7 cellular contexts compared by ENCODE assay signal in genomic region chr2:173210270-173211196, GRCh38.
DNase-seq lines count a peak whose midpoint lies in the region; ATAC-seq, FAIRE-seq and TF ChIP-seq lines count a peak whose summit lies in the region.

No MANE protein-coding gene starts in this region.

- no peak overlapping the region for H2AK5ac ChIP-seq in H1 (ENCODE audit: low read depth, low read length)

- peaks cover 7% of the 10 kb centered on the region for H3K36me3 Mint-ChIP-seq in stimulated activated memory B cell treated with anti-CD40 and anti-IgM and Interleukin-4, amounts not matched to agents 10 μg/mL and 1 μg/mL and 100 μg/mL, for 72 hours

- H3K23ac ChIP-seq in H1 (ENCODE audit: insufficient read length) = no peak overlapping the region

- H4K20me1 ChIP-seq in H1 (replicated peaks in 1 of 2; ENCODE audit: control insufficient read depth in 1 of 2, insufficient read depth in 2 of 2, low read length in 2 of 2) = no peaks in the 10 kb centered on the region

- peak; percentile 47 for ATAC-seq in HG03280 (IDR thresholded peaks at IDR 0.05; ENCODE audit: unreplicated experiment)
- peak; percentile 66 for ATAC-seq in stimulated activated memory B cell treated with anti-CD40 and anti-IgM and Interleukin-4, amounts not matched to agents 10 μg/mL and 1 μg/mL and 100 μg/mL, for 72 hours

- H3K36me3 ChIP-seq in H1 (ENCODE audit: control insufficient read depth in 2 of 4, insufficient read depth in 4 of 4, low read length in 3 of 4) = no peaks in the 10 kb centered on the region

- no peaks in the 10 kb centered on the region for H3K79me1 ChIP-seq in H1 (ENCODE audit: low read depth, low read length)

- no peak for TF ChIP-seq EP300 in H1 (IDR thresholded peaks at IDR 0.05; ENCODE audit: borderline replicate concordance in 1 of 2, low read depth in 2 of 2, low read length in 2 of 2)

- H3K56ac ChIP-seq in H1 (replicated peaks; ENCODE audit: insufficient read length, low read depth, low read length) = no peak overlapping the region

- H3K79me2 ChIP-seq in H1 (ENCODE audit: control insufficient read depth in 1 of 2, insufficient read depth in 2 of 2, low read length in 2 of 2) = no peaks in the 10 kb centered on the region

- WGBS in H1 (ENCODE audit: extremely low coverage in 1 of 2, insufficient coverage in 1 of 2, insufficient read length in 1 of 2, insufficient replicate concordance in 2 of 2, low coverage in 1 of 2, low lambda C conversion rate in 2 of 2, missing lambda C conversion rate in 1 of 2), 2 experiments = 35% methylated on average over 8 of the region's 8 CpGs; no CpG with 5 or more reads in 1 of the 2 experiments

- no peak overlapping the region for H3K18ac ChIP-seq in H1 (ENCODE audit: extremely low read depth, low read length)

- peak; percentile 88 for TF ChIP-seq CTCF in GM10266 (IDR thresholded peaks at IDR 0.05; ENCODE audit: control insufficient read depth, insufficient read depth, low read depth, missing control alignments)
- TF ChIP-seq CTCF in H1 (IDR thresholded peaks at IDR 0.05; ENCODE audit: control extremely low read depth in 1 of 3, insufficient read depth in 1 of 3, low read depth in 1 of 3, low read length in 3 of 3) = peak; percentile 60 to 84 (median 82)

- H2BK20ac ChIP-seq in H1 (ENCODE audit: low read length) = 0 out of 2 replicates have a peak overlapping the region, but pooled peaks have one; percentile 6

- no peaks in the 10 kb centered on the region for H3K23me2 ChIP-seq in H1 (ENCODE audit: low read depth, low read length)

- H3K27me3 ChIP-seq in H1 (replicated peaks in 1 of 4; ENCODE audit: control insufficient read depth in 3 of 4, extremely low read depth in 1 of 4, insufficient read depth in 3 of 4, low read length in 3 of 4) = no peaks in the 10 kb centered on the region

- H3K14ac ChIP-seq in H1 (ENCODE audit: insufficient read length) = no peak overlapping the region

- H3K27ac ChIP-seq in H1 (ENCODE audit: low read depth, low read length) = no peak overlapping the region

- no peak overlapping the region for H3K4ac ChIP-seq in H1 (replicated peaks; ENCODE audit: insufficient read length, low read depth, low read length)

- TF ChIP-seq POLR2A in H1 (IDR thresholded peaks at IDR 0.05; ENCODE audit: control extremely low read depth in 1 of 2, low read depth in 2 of 2, low read length in 2 of 2) = no peak

- H3K4me3 Mint-ChIP-seq in stimulated activated memory B cell treated with anti-CD40 and anti-IgM and Interleukin-4, amounts not matched to agents 10 μg/mL and 1 μg/mL and 100 μg/mL, for 72 hours = no peak overlapping the region

- 0 out of 2 replicates have a peak overlapping the region, but pooled peaks have one; percentile 83 for H2BK12ac ChIP-seq in H1 (ENCODE audit: low read depth, low read length)

- no peak overlapping the region for H4K8ac ChIP-seq in H1 (ENCODE audit: extremely low read depth, insufficient read depth, low read length)

- no peaks in the 10 kb centered on the region for H3K9me3 Mint-ChIP-seq in stimulated activated memory B cell treated with anti-CD40 and anti-IgM and Interleukin-4, amounts not matched to agents 10 μg/mL and 1 μg/mL and 100 μg/mL, for 72 hours

- H3K4me3 ChIP-seq in H1 (ENCODE audit: extremely low read depth in 1 of 4, insufficient read depth in 2 of 4, low read depth in 3 of 4, low read length in 4 of 4) = no peak overlapping the region

- H2BK15ac ChIP-seq in H1 (ENCODE audit: low read length) = no peak overlapping the region

- no peak overlapping the region for H4K5ac ChIP-seq in H1 (ENCODE audit: insufficient read length, low read depth, low read length)

- H3K27ac Mint-ChIP-seq in stimulated activated memory B cell treated with anti-CD40 and anti-IgM and Interleukin-4, amounts not matched to agents 10 μg/mL and 1 μg/mL and 100 μg/mL, for 72 hours = no peak overlapping the region

- CTCF ChIA-PET in H1 (lab: Charles Lee; ENCODE audit: partially characterized antibody) = interaction anchor here (0.6 to 14.7 kb wide), 64 partner anchors 9 to 1794 kb away, joined by 3 to 227 read pairs (median 4); no protein-coding TSS in a partner anchor

- H4K91ac ChIP-seq in H1 (replicated peaks; ENCODE audit: insufficient read length, low read length) = no peak overlapping the region

- no peaks in the 10 kb centered on the region for H3K4me1 ChIP-seq in H1 (replicated peaks in 1 of 4; ENCODE audit: control insufficient read depth in 3 of 4, insufficient read depth in 4 of 4, low read length in 3 of 4)

- DNase-seq in GM10266 (ENCODE audit: extremely low spot score) = peak; percentile 51
- peak; percentile 80 for DNase-seq in NCI-H510A (lab: John Stamatoyannopoulos, UW)
- DNase-seq in activated CD4-positive, alpha-beta T cell treated with anti-CD3 and anti-CD28 coated beads, Interleukin-2, amount 50 U/mL, for 1 hour = peak; percentile 31
- peak in 1 of 2 experiments; percentile 63 for DNase-seq in H1 (ENCODE audit: low read depth in 1 of 2, low spot score in 2 of 2)
- DNase-seq in midbrain (lab: John Stamatoyannopoulos, UW) = peak; percentile 74

- H2AFZ ChIP-seq in H1 (ENCODE audit: low read length) = no peak overlapping the region

- H2BK120ac ChIP-seq in H1 (replicated peaks; ENCODE audit: low read depth, low read length) = no peak overlapping the region

- peak; percentile 90 to 95 for TF ChIP-seq RAD21 in H1 (IDR thresholded peaks at IDR 0.05 in 1 of 2, conservative IDR thresholded peaks at IDR 0.05 in 1 of 2; ENCODE audit: low read depth in 2 of 2, low read length in 2 of 2)

- no peak overlapping the region for H2BK5ac ChIP-seq in H1 (ENCODE audit: low read depth, low read length)

- H3K27me3 Mint-ChIP-seq in stimulated activated memory B cell treated with anti-CD40 and anti-IgM and Interleukin-4, amounts not matched to agents 10 μg/mL and 1 μg/mL and 100 μg/mL, for 72 hours = no peaks in the 10 kb centered on the region

- no peak overlapping the region for H3K9ac ChIP-seq in H1 (replicated peaks in 1 of 4; ENCODE audit: extremely low read depth in 1 of 4, low read depth in 3 of 4, low read length in 3 of 4)

- FAIRE-seq in H1 (lab: Jason Lieb, UNC) = peak; percentile 88

- H3K4me1 Mint-ChIP-seq in stimulated activated memory B cell treated with anti-CD40 and anti-IgM and Interleukin-4, amounts not matched to agents 10 μg/mL and 1 μg/mL and 100 μg/mL, for 72 hours = no peaks in the 10 kb centered on the region

- POLR2A ChIA-PET in H1 (lab: Charles Lee; ENCODE audit: partially characterized antibody) = no interaction called here

- no peaks in the 10 kb centered on the region for H3K9me3 ChIP-seq in H1 (ENCODE audit: insufficient read depth in 2 of 2, low read depth in 1 of 2, low read length in 1 of 2)

- H3K4me2 ChIP-seq in H1 (ENCODE audit: insufficient read depth in 1 of 2, low read depth in 2 of 2, low read length in 2 of 2) = no peak overlapping the region

TF ChIP-seq in H1, 55 proteins besides CTCF, POLR2A, EP300 and RAD21:
- TF ChIP-seq POLR2AphosphoS5 (IDR thresholded peaks at IDR 0.05; ENCODE audit: low read depth, low read length) (no peak), SIRT6 (IDR thresholded peaks at IDR 0.05; ENCODE audit: low read length) (no peak), CREB1 (IDR thresholded peaks at IDR 0.05) (no peak), TCF12 (IDR thresholded peaks at IDR 0.05; ENCODE audit: low read depth, low read length) (0 out of 2 replicates have a peak, but pooled peaks have one; percentile 9), SRF (IDR thresholded peaks at IDR 0.05; ENCODE audit: low read depth, low read length) (no peak), ZNF274 (IDR thresholded peaks at IDR 0.05; ENCODE audit: borderline replicate concordance, extremely low read depth, low read length) (no peak), SP4 (IDR thresholded peaks at IDR 0.05; ENCODE audit: low read length) (no peak), RNF2 (IDR thresholded peaks at IDR 0.05; ENCODE audit: borderline replicate concordance, low read depth, low read length, missing control alignments, poor library complexity, severe bottlenecking) (no peak), TEAD4 (IDR thresholded peaks at IDR 0.05; ENCODE audit: low read depth, low read length) (0 out of 2 replicates have a peak, but pooled peaks have one; percentile 16), HDAC2 (IDR thresholded peaks at IDR 0.05; ENCODE audit: borderline replicate concordance in 1 of 2, low read depth in 2 of 2, low read length in 2 of 2) (no peak), CBX8 (IDR thresholded peaks at IDR 0.05; ENCODE audit: borderline replicate concordance, low read depth, low read length) (no peak), SIN3A (conservative IDR thresholded peaks at IDR 0.05 in 1 of 2, IDR thresholded peaks at IDR 0.05 in 1 of 2; ENCODE audit: low read depth in 1 of 2, low read length in 2 of 2) (no peak), RBBP5 (IDR thresholded peaks at IDR 0.05; ENCODE audit: borderline replicate concordance, low read depth, low read length) (no peak), SP1 (IDR thresholded peaks at IDR 0.05; ENCODE audit: low read depth, low read length) (no peak), FOSL1 (IDR thresholded peaks at IDR 0.05; ENCODE audit: insufficient read depth, low read depth, low read length) (no peak), MAX (IDR thresholded peaks at IDR 0.05) (no peak), CHD1 (IDR thresholded peaks at IDR 0.05; ENCODE audit: low read depth, low read length) (no peak), KDM5A (IDR thresholded peaks at IDR 0.05; ENCODE audit: low read length) (no peak), RXRA (IDR thresholded peaks at IDR 0.05; ENCODE audit: insufficient read depth, low read depth, low read length) (no peak), USF2 (IDR thresholded peaks at IDR 0.05; ENCODE audit: low read length) (peak; percentile 31; the same call in 1 of the 2 replicates), BCL11A (IDR thresholded peaks at IDR 0.05; ENCODE audit: low read depth in 2 of 2, low read length in 2 of 2) (no peak), TAF7 (optimal IDR thresholded peaks at IDR 0.05; ENCODE audit: borderline replicate concordance, low read depth, low read length) (no peak)
